Comparison of ENCODE assay signal across 28 cellular contexts in the genomic region with DNA sequence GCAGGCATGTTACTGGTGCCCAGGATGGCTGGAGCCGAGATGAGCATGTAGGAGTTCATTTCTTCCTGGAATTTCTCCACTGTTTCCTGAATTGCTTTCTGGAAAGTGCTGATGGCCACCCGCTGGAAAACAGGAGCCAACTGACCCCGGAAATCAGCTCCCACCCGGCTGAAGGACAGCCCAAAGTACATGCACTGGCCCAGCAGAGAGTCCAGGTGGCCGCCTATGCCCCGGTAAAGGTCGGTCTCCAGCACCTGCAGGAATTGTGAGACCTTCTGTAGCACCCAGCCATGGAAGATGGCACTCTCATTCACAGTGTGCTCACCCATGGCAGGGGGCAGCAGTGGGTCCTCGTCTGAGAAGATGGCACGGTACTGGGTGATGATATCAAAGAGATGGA. TPM values are rescaled to one million over a fixed set of nuclear protein-coding genes. Genes with fewer than 3 reads are reported as not detected.
"Had no signal": no experiment of that assay in that cellular context is flagged by ENCODE, and none has a peak within 500 bp of the region (broad histone marks: within the 10 kb centered on the region; RNA-seq: fewer than 3 reads in every experiment).

No MANE protein-coding gene starts in this region.

- H3K27me3 ChIP-seq: dorsolateral prefrontal cortex, gastrocnemius medialis, left lung, neural progenitor cell, right atrium auricular region, tibial nerve, upper lobe of left lung, uterus had no signal

- DNase-seq: dorsolateral prefrontal cortex; effector CD4-positive, alpha-beta T cell; endodermal cell; foreskin fibroblast; gastrocnemius medialis; left lung; mesenchymal stem cell; mucosa of descending colon; naive B cell; stimulated activated CD4-positive, alpha-beta T cell treated with anti-CD3 and anti-CD28 coated beads, Interleukin-15, amount 100 ng/mL, for 24 hours; stimulated activated CD4-positive, alpha-beta T cell treated with anti-CD3 and anti-CD28 coated beads, Interleukin-2, amount 100 ng/mL, for 48 hours; stimulated activated naive B cell treated with anti-CD40 and anti-IgM and Interleukin-4, amounts not matched to agents 10 μg/mL and 1 μg/mL and 100 μg/mL, for 72 hours; upper lobe of left lung; uterus had no signal

- H3K9me3 ChIP-seq: gastrocnemius medialis, left lung, mucosa of descending colon, prostate gland, right atrium auricular region, thoracic aorta, tibial nerve, upper lobe of left lung, uterus had no signal

- ATAC-seq: esophagus mucosa; gastrocnemius medialis; left lung; mucosa of descending colon; natural killer cell treated with Interleukin-12 subunit alpha and Interleukin-12 subunit beta and Interleukin-15 and Interleukin-18, amount 100 ng/mL, for 72 hours; stimulated activated naive B cell treated with anti-CD40 and anti-IgM and Interleukin-4, amounts not matched to agents 10 μg/mL and 1 μg/mL and 100 μg/mL, for 72 hours had no signal

- H3K4me3 ChIP-seq: dorsolateral prefrontal cortex, gastrocnemius medialis, left lung, mucosa of descending colon, neural progenitor cell, prostate gland, right atrium auricular region, skin epidermis, thoracic aorta, tibial nerve, upper lobe of left lung, uterus had no signal

- H3K27ac ChIP-seq: epithelial cell of prostate, gastrocnemius medialis, left lung, neural progenitor cell, parathyroid adenoma, prostate gland, right atrium auricular region, skin epidermis, thoracic aorta, tibial nerve, upper lobe of left lung, uterus had no signal

- H3K4me1 ChIP-seq: prostate gland had no signal

- H3K27ac Mint-ChIP-seq: endodermal cell; mesothelial cell of epicardium; natural killer cell treated with Interleukin-12 subunit alpha and Interleukin-12 subunit beta and Interleukin-15 and Interleukin-18, amount 100 ng/mL, for 72 hours; neural progenitor cell; stimulated activated naive B cell treated with anti-CD40 and anti-IgM and Interleukin-4, amounts not matched to agents 10 μg/mL and 1 μg/mL and 100 μg/mL, for 72 hours; stimulated activated naive CD8-positive, alpha-beta T cell treated with anti-CD3 and anti-CD28 coated beads, Interleukin-15, Interleukin-2, amounts not matched to agents 100 ng/mL and 50 ng/mL, for 24 hours had no signal

- H3K36me3 ChIP-seq: neural progenitor cell, uterus had no signal

- H3K9me3 Mint-ChIP-seq: endodermal cell; mesothelial cell of epicardium; naive B cell; natural killer cell treated with Interleukin-12 subunit alpha and Interleukin-12 subunit beta and Interleukin-15 and Interleukin-18, amount 100 ng/mL, for 72 hours; neural progenitor cell; stimulated activated naive B cell treated with anti-CD40 and anti-IgM and Interleukin-4, amounts not matched to agents 10 μg/mL and 1 μg/mL and 100 μg/mL, for 72 hours; stimulated activated naive CD8-positive, alpha-beta T cell treated with anti-CD3 and anti-CD28 coated beads, Interleukin-15, Interleukin-2, amounts not matched to agents 100 ng/mL and 50 ng/mL, for 24 hours had no signal

- H3K27me3 Mint-ChIP-seq: naive B cell; natural killer cell treated with Interleukin-12 subunit alpha and Interleukin-12 subunit beta and Interleukin-15 and Interleukin-18, amount 100 ng/mL, for 72 hours; stimulated activated naive B cell treated with anti-CD40 and anti-IgM and Interleukin-4, amounts not matched to agents 10 μg/mL and 1 μg/mL and 100 μg/mL, for 72 hours; stimulated activated naive CD8-positive, alpha-beta T cell treated with anti-CD3 and anti-CD28 coated beads, Interleukin-15, Interleukin-2, amounts not matched to agents 100 ng/mL and 50 ng/mL, for 24 hours had no signal

- H3K4me2 ChIP-seq: neural progenitor cell had no signal

- H3K9ac ChIP-seq: neural progenitor cell, parathyroid adenoma had no signal

- H2AFZ ChIP-seq: neural progenitor cell, parathyroid adenoma had no signal

- H3K4me3 Mint-ChIP-seq: endodermal cell; mesothelial cell of epicardium; natural killer cell treated with Interleukin-12 subunit alpha and Interleukin-12 subunit beta and Interleukin-15 and Interleukin-18, amount 100 ng/mL, for 72 hours; neural progenitor cell; stimulated activated naive B cell treated with anti-CD40 and anti-IgM and Interleukin-4, amounts not matched to agents 10 μg/mL and 1 μg/mL and 100 μg/mL, for 72 hours; stimulated activated naive CD8-positive, alpha-beta T cell treated with anti-CD3 and anti-CD28 coated beads, Interleukin-15, Interleukin-2, amounts not matched to agents 100 ng/mL and 50 ng/mL, for 24 hours had no signal

RNA-seq across cellular contexts. Expression of gene TMED6, which starts 16.9 kb away (rescaled TPM):
- total RNA-seq: glomerular endothelial cell, lower leg skin, right atrium auricular region, tibial nerve had no signal
